Comparison of ENCODE assay signal across 1 cellular context in genomic region chr17:36123431-36123830, GRCh38.
A peak's percentile ranks its signal among the peaks of the same experiment; 100 is the strongest.
TF ChIP-seq lines count a peak whose summit lies in the region.

No MANE protein-coding gene starts in this region.

TF ChIP-seq in HepG2, 621 proteins besides CTCF, POLR2A, EP300 and RAD21:
- TF ChIP-seq ZNF790 (CRISPR knock-in tag; IDR thresholded peaks at IDR 0.05; ENCODE audit: borderline replicate concordance) (no peak), MAFF (IDR thresholded peaks at IDR 0.05; ENCODE audit: low read depth, low read length) (peak; percentile 42; the same call in 1 of the 2 replicates), ZBTB39 (CRISPR knock-in tag; IDR thresholded peaks at IDR 0.05) (no peak), NONO (IDR thresholded peaks at IDR 0.05) (no peak), NONO (CRISPR knock-in tag; conservative IDR thresholded peaks at IDR 0.05) (no peak), MAFK (conservative IDR thresholded peaks at IDR 0.05 in 1 of 2, IDR thresholded peaks at IDR 0.05 in 1 of 2; ENCODE audit: low read length in 2 of 2) (peak; percentile 12 to 66; a peak in 2 of 4 replicates)
